Comparison of ENCODE assay signal across 9 cellular contexts in genomic region chr17:19384723-19385391, GRCh38. TPM values are rescaled to one million over a fixed set of nuclear protein-coding genes. Genes with fewer than 3 reads are reported as not detected.
DNase-seq lines count a peak whose midpoint lies in the region; ATAC-seq, FAIRE-seq and TF ChIP-seq lines count a peak whose summit lies in the region.
"Had no signal": no experiment of that assay in that cellular context is flagged by ENCODE, and none has a peak within 500 bp of the region (broad histone marks: within the 10 kb centered on the region; RNA-seq: fewer than 3 reads in every experiment).

No MANE protein-coding gene starts in this region.

- no peak for TF ChIP-seq RAD21 in HepG2 (CRISPR knock-in tag; IDR thresholded peaks at IDR 0.05)

- H4K5ac ChIP-seq in mesendoderm (ENCODE audit: low read length), result no peak overlapping the region

- H3K79me1 ChIP-seq in mesendoderm (ENCODE audit: low read length), result peaks cover 23% of the 10 kb centered on the region

- H3K9me3 ChIP-seq in right lobe of liver, result no peaks in the 10 kb centered on the region
- H3K9me3 ChIP-seq in HepG2 (ENCODE audit: low read length), result no peaks in the 10 kb centered on the region
- H3K9me3 ChIP-seq in vagina, result no peaks in the 10 kb centered on the region

- no peak overlapping the region for H3K4ac ChIP-seq in mesendoderm (ENCODE audit: low read depth, low read length)

- H3K27ac ChIP-seq in right lobe of liver (peak overlapping the region in 1 of 3 donors; percentile 2), HepG2 (ENCODE audit: extremely low read length, insufficient read depth, low read length) (no peak overlapping the region), mesendoderm (ENCODE audit: low read depth, low read length) (no peak overlapping the region), vagina (peak overlapping the region; percentile 95)
- H3K27ac ChIP-seq: VCaP had no signal

- TF ChIP-seq CTCF in right lobe of liver (IDR thresholded peaks at IDR 0.05) (no peak), HepG2 (CRISPR knock-in tag; IDR thresholded peaks at IDR 0.05) (no peak), choroid plexus epithelial cell (conservative IDR thresholded peaks at IDR 0.05; ENCODE audit: low read depth, low read length) (no peak), vagina (IDR thresholded peaks at IDR 0.05) (no peak)

- no peak overlapping the region for H3K27ac Mint-ChIP-seq in activated naive CD8-positive, alpha-beta T cell treated with anti-CD3 and anti-CD28 coated beads for 36 hours

- H3K18ac ChIP-seq in mesendoderm (ENCODE audit: low read length), result no peak overlapping the region

- H3K9me3 Mint-ChIP-seq in activated naive CD8-positive, alpha-beta T cell treated with anti-CD3 and anti-CD28 coated beads for 36 hours, result no peaks in the 10 kb centered on the region

- FAIRE-seq in HepG2 (lab: Jason Lieb, UNC), result no peak

- no peak overlapping the region for H2BK15ac ChIP-seq in mesendoderm (replicated peaks; ENCODE audit: low read depth)

- no peak overlapping the region for H2AFZ ChIP-seq in HepG2 (ENCODE audit: low read length)

- H3K4me3 Mint-ChIP-seq in activated naive CD8-positive, alpha-beta T cell treated with anti-CD3 and anti-CD28 coated beads for 36 hours, result no peak overlapping the region

- no peak overlapping the region for H2BK120ac ChIP-seq in mesendoderm (ENCODE audit: low read depth, low read length)

- no peak overlapping the region for H2AK5ac ChIP-seq in mesendoderm (ENCODE audit: low read length)

- H3K79me2 ChIP-seq in HepG2 (ENCODE audit: insufficient read depth, low read length) (no peaks in the 10 kb centered on the region), mesendoderm (ENCODE audit: control insufficient read depth, insufficient read depth, low read length) (peaks cover 33% of the 10 kb centered on the region)

- ATAC-seq in right lobe of liver (peak in 2 of 4 donors; percentile 17 to 18), HepG2 (no peak), HG03025 (IDR thresholded peaks at IDR 0.05; ENCODE audit: low FRiP score, unreplicated experiment) (no peak)

- no peak overlapping the region for H3K4me2 ChIP-seq in HepG2 (ENCODE audit: low read depth, low read length)
- peak overlapping the region; percentile 19 for H3K4me2 ChIP-seq in mesendoderm (ENCODE audit: low read length)

- no peak overlapping the region for H2BK5ac ChIP-seq in mesendoderm (ENCODE audit: low read length)

- in situ Hi-C loops in HepG2 (cut with HindIII; ENCODE audit: extremely low pct_ligation_motif_present, low pct_unique_long_range_greater_than_20kb), result no loop called here

- H3K36me3 Mint-ChIP-seq in activated naive CD8-positive, alpha-beta T cell treated with anti-CD3 and anti-CD28 coated beads for 36 hours, result peaks cover 12% of the 10 kb centered on the region

- BruUV-seq in HepG2 (replicated peaks; lab: Mats Ljungman, UMichigan), result no TSS peak

- intact Hi-C loops in right lobe of liver (cut with DNase I) (no loop called here), HepG2 (cut with micrococcal nuclease; ENCODE audit: unreplicated experiment) (no loop called here), vagina (cut with DNase I) (no loop called here)

- H3K27me3 ChIP-seq in right lobe of liver (no peaks in the 10 kb centered on the region), HepG2 (ENCODE audit: control insufficient read depth in 1 of 2, insufficient read depth in 2 of 2, low read length in 2 of 2) (0 out of 5 replicates have a peak, but pooled peaks cover 0 to 10% of the 10 kb centered on the region in 2 experiments), mesendoderm (ENCODE audit: insufficient read depth, low read length, poor library complexity) (no peaks in the 10 kb centered on the region), vagina (no peaks in the 10 kb centered on the region)

- CTCF ChIA-PET in HepG2 (lab: Yijun Ruan, JAX; ENCODE audit: low intra/inter-chr PET ratio, low total read pairs), result no interaction called here

- peaks cover 7% of the 10 kb centered on the region for H3K27me3 Mint-ChIP-seq in activated naive CD8-positive, alpha-beta T cell treated with anti-CD3 and anti-CD28 coated beads for 36 hours

- H3K56ac ChIP-seq in mesendoderm (ENCODE audit: low read length), result peak overlapping the region; percentile 34

- TF ChIP-seq EP300 in HepG2 (IDR thresholded peaks at IDR 0.05; ENCODE audit: low read depth in 2 of 2, low read length in 2 of 2) (no peak), HepG2 (CRISPR knock-in tag; IDR thresholded peaks at IDR 0.05; ENCODE audit: borderline replicate concordance) (no peak)

- POLR2A ChIA-PET in HepG2 (lab: Yijun Ruan, JAX), result no interaction called here

- no peak overlapping the region for H3K23ac ChIP-seq in mesendoderm (ENCODE audit: low read length)

- H4K8ac ChIP-seq in mesendoderm (ENCODE audit: low read depth, low read length), result no peak overlapping the region

- DNase-seq in right lobe of liver (peak in 2 of 3 donors; percentile 18 to 51), HepG2 (ENCODE audit: low spot score) (no peak), choroid plexus epithelial cell (ENCODE audit: low read depth) (peak; percentile 96), mesendoderm (peak; percentile 53), vagina (ENCODE audit: extremely low spot score in 2 of 2) (no peak), iPS-NIHi11 (ENCODE audit: low spot score) (no peak)
- no peak for DNase-seq in activated naive CD8-positive, alpha-beta T cell treated with anti-CD3 and anti-CD28 coated beads for 36 hours

- TF ChIP-seq POLR2A in right lobe of liver (IDR thresholded peaks at IDR 0.05) (no peak), HepG2 (IDR thresholded peaks at IDR 0.05; ENCODE audit: insufficient read depth in 1 of 2, low read depth in 2 of 2, low read length in 2 of 2) (no peak), vagina (IDR thresholded peaks at IDR 0.05) (peak in 1 of 2 donors; percentile 9)

- H3K36me3 ChIP-seq in right lobe of liver (peaks cover 0 to 23% (median 6%) of the 10 kb centered on the region in 4 donors), HepG2 (replicated peaks in 1 of 2; ENCODE audit: control insufficient read depth in 1 of 2, insufficient read depth in 2 of 2, low read length in 2 of 2) (peaks cover 13 to 35% of the 10 kb centered on the region in 2 experiments), mesendoderm (ENCODE audit: control insufficient read depth, insufficient read depth, low read length) (peaks cover 24% of the 10 kb centered on the region), vagina (peaks cover 0 to 40% of the 10 kb centered on the region in 2 donors)

- H3K9ac ChIP-seq in HepG2 (ENCODE audit: insufficient read depth, low read depth, low read length), result no peak overlapping the region
- H3K9ac ChIP-seq in mesendoderm (ENCODE audit: low read length), result peak overlapping the region; percentile 60

- H4K20me1 ChIP-seq in HepG2 (ENCODE audit: insufficient read depth, low read length), result no peaks in the 10 kb centered on the region

- 60% methylated on average over 7 of the region's 16 CpGs for WGBS in right lobe of liver (ENCODE audit: insufficient coverage, low coverage, low lambda C conversion rate, missing lambda C conversion rate)
- 96% methylated on average over 13 of the region's 16 CpGs for WGBS in HepG2 (ENCODE audit: low lambda C conversion rate)
- no CpG with 5 or more reads among the region's 16 CpGs for WGBS in mesendoderm (ENCODE audit: extremely low coverage, insufficient coverage, low lambda C conversion rate)

- H3K4me3 ChIP-seq in right lobe of liver (no peak overlapping the region), HepG2 (replicated peaks in 1 of 3; ENCODE audit: insufficient read depth in 1 of 3, low read depth in 2 of 3, low read length in 3 of 3) (no peak overlapping the region), choroid plexus epithelial cell (ENCODE audit: low read depth, low read length) (peak overlapping the region; percentile 0), mesendoderm (ENCODE audit: low read length) (no peak overlapping the region), vagina (peak overlapping the region; percentile 17 to 18)

- H3K4me1 Mint-ChIP-seq in activated naive CD8-positive, alpha-beta T cell treated with anti-CD3 and anti-CD28 coated beads for 36 hours, result peaks cover 9% of the 10 kb centered on the region

- peaks cover 0 to 7% (median 0%) of the 10 kb centered on the region in 4 donors for H3K4me1 ChIP-seq in right lobe of liver
- peaks cover 41% of the 10 kb centered on the region for H3K4me1 ChIP-seq in HepG2 (ENCODE audit: insufficient read depth, low read length)
- peaks cover 21% of the 10 kb centered on the region for H3K4me1 ChIP-seq in mesendoderm (ENCODE audit: control insufficient read depth, low read depth, low read length)
- H3K4me1 ChIP-seq in vagina, result peaks cover 91% of the 10 kb centered on the region

RNA-seq across cellular contexts. Expression of gene MFAP4, which starts 2.1 kb away (rescaled TPM):
- total RNA-seq in right lobe of liver, result 10 to 100 TPM in 2 of 6 experiments, 1 to 10 TPM in 4; 2.3 to 12.0 (median 6.5) TPM
- not detected in 2 replicates for total RNA-seq in HepG2 (2016; rRNA removed; fragmentation: Illumina TruSeq; extraction: Trizol)
- not detected in 2 replicates for total RNA-seq in HepG2 (2016; cell fraction: cytosol; rRNA removed; fragmentation: Illumina TruSeq; extraction: Trizol; ENCODE audit: low read depth)
- 0.13 TPM in 1 of 2 replicates, not detected in the other for total RNA-seq in HepG2 (2016; cell fraction: insoluble cytoplasmic fraction; rRNA removed; fragmentation: Illumina TruSeq; extraction: Trizol)
- total RNA-seq in HepG2 (2016; cell fraction: membrane; rRNA removed; fragmentation: Illumina TruSeq; extraction: Trizol), result not detected in 2 replicates
- total RNA-seq in HepG2 (2016; cell fraction: nucleus; rRNA removed; fragmentation: Illumina TruSeq; extraction: Trizol), result not detected in 2 replicates
- 0.08 and 0.59 TPM in 2 replicates for polyA plus RNA-seq in HepG2 (2011; rRNA removed)
- polyA plus RNA-seq in HepG2 (2011; cell fraction: cytosol; rRNA removed), result 0.16 and 0.23 TPM in 2 replicates
- polyA plus RNA-seq in HepG2 (2011; cell fraction: nucleus; rRNA removed), result 0.23 and 0.88 TPM in 2 replicates
- 0.27 and 0.75 TPM in 2 replicates for polyA plus RNA-seq in HepG2 (2012)
- polyA plus RNA-seq in HepG2 (2016; cell fraction: cytosol; fragmentation: Illumina TruSeq; extraction: Trizol; ENCODE audit: low read depth), result not detected in 2 replicates
- polyA plus RNA-seq in HepG2 (2016; cell fraction: insoluble cytoplasmic fraction; fragmentation: Illumina TruSeq; extraction: Trizol; ENCODE audit: low read depth), result not detected in 2 replicates
- not detected in 2 replicates for polyA plus RNA-seq in HepG2 (2016; cell fraction: membrane; fragmentation: Illumina TruSeq; extraction: Trizol; ENCODE audit: low read depth)
- not detected in 2 replicates for polyA plus RNA-seq in HepG2 (2016; cell fraction: nucleus; fragmentation: Illumina TruSeq; extraction: Trizol; ENCODE audit: insufficient read depth, low read depth)
- 0.12 TPM in 1 of 2 replicates, not detected in the other for polyA minus RNA-seq in HepG2 (2011; rRNA and poly(A)+ RNA removed; ENCODE audit: low replicate concordance)
- 0.69 TPM in 1 of 2 replicates, not detected in the other for polyA minus RNA-seq in HepG2 (2011; cell fraction: cytosol; rRNA and poly(A)+ RNA removed)
- not detected in 2 replicates for polyA minus RNA-seq in HepG2 (2011; cell fraction: nucleus; rRNA and poly(A)+ RNA removed)
- 93.5 TPM for polyA plus RNA-seq in mesendoderm (2013, experiment 1 of 2)
- 84.3 TPM for polyA plus RNA-seq in mesendoderm (2013, experiment 2 of 2)
- 205 TPM for total RNA-seq in vagina
- total RNA-seq in activated naive CD8-positive, alpha-beta T cell treated with anti-CD3 and anti-CD28 coated beads for 36 hours, result under 1 TPM; 0.14 to 0.41 TPM

RNA-seq across cellular contexts. Expression of gene MAPK7, which starts 6.6 kb away (rescaled TPM):
- 1 to 10 TPM; 5.7 to 9.2 (median 6.7) TPM for total RNA-seq in right lobe of liver
- total RNA-seq in HepG2 (2016; rRNA removed; fragmentation: Illumina TruSeq; extraction: Trizol), result 2.9 and 3.7 TPM in 2 replicates
- 2.7 and 3.5 TPM in 2 replicates for total RNA-seq in HepG2 (2016; cell fraction: cytosol; rRNA removed; fragmentation: Illumina TruSeq; extraction: Trizol; ENCODE audit: low read depth)
- total RNA-seq in HepG2 (2016; cell fraction: insoluble cytoplasmic fraction; rRNA removed; fragmentation: Illumina TruSeq; extraction: Trizol), result 3.5 and 4.6 TPM in 2 replicates
- total RNA-seq in HepG2 (2016; cell fraction: membrane; rRNA removed; fragmentation: Illumina TruSeq; extraction: Trizol), result 4.4 and 4.5 TPM in 2 replicates
- total RNA-seq in HepG2 (2016; cell fraction: nucleus; rRNA removed; fragmentation: Illumina TruSeq; extraction: Trizol), result 5.1 and 5.6 TPM in 2 replicates
- 5.9 and 6.4 TPM in 2 replicates for polyA plus RNA-seq in HepG2 (2011; rRNA removed)
- polyA plus RNA-seq in HepG2 (2011; cell fraction: cytosol; rRNA removed), result 2.6 TPM in 2 replicates
- polyA plus RNA-seq in HepG2 (2011; cell fraction: nucleus; rRNA removed), result 15.5 and 19.3 TPM in 2 replicates
- polyA plus RNA-seq in HepG2 (2012), result 4.7 and 7.2 TPM in 2 replicates
- 2.3 and 3.1 TPM in 2 replicates for polyA plus RNA-seq in HepG2 (2016; cell fraction: cytosol; fragmentation: Illumina TruSeq; extraction: Trizol; ENCODE audit: low read depth)
- 5.8 and 8.5 TPM in 2 replicates for polyA plus RNA-seq in HepG2 (2016; cell fraction: insoluble cytoplasmic fraction; fragmentation: Illumina TruSeq; extraction: Trizol; ENCODE audit: low read depth)
- polyA plus RNA-seq in HepG2 (2016; cell fraction: membrane; fragmentation: Illumina TruSeq; extraction: Trizol; ENCODE audit: low read depth), result 4.2 TPM in 2 replicates
- polyA plus RNA-seq in HepG2 (2016; cell fraction: nucleus; fragmentation: Illumina TruSeq; extraction: Trizol; ENCODE audit: insufficient read depth, low read depth), result 12.9 and 19.5 TPM in 2 replicates
- 23.8 and 23.9 TPM in 2 replicates for polyA minus RNA-seq in HepG2 (2011; rRNA and poly(A)+ RNA removed; ENCODE audit: low replicate concordance)
- 4.7 and 7.5 TPM in 2 replicates for polyA minus RNA-seq in HepG2 (2011; cell fraction: cytosol; rRNA and poly(A)+ RNA removed)
- 20.3 and 20.4 TPM in 2 replicates for polyA minus RNA-seq in HepG2 (2011; cell fraction: nucleus; rRNA and poly(A)+ RNA removed)
- 51.0 TPM for polyA plus RNA-seq in mesendoderm (2013, experiment 1 of 2)
- 48.4 TPM for polyA plus RNA-seq in mesendoderm (2013, experiment 2 of 2)
- 77.3 TPM for total RNA-seq in vagina
- total RNA-seq in activated naive CD8-positive, alpha-beta T cell treated with anti-CD3 and anti-CD28 coated beads for 36 hours, result 10 to 100 TPM; 14.0 to 16.0 TPM

RNA-seq across cellular contexts. Expression of gene B9D1, which starts 22.3 kb away (rescaled TPM):
- 10 to 100 TPM in 2 of 6 experiments, 1 to 10 TPM in 4; 2.3 to 27.9 (median 5.7) TPM for total RNA-seq in right lobe of liver
- 26.2 and 27.7 TPM in 2 replicates for total RNA-seq in HepG2 (2016; rRNA removed; fragmentation: Illumina TruSeq; extraction: Trizol)
- total RNA-seq in HepG2 (2016; cell fraction: cytosol; rRNA removed; fragmentation: Illumina TruSeq; extraction: Trizol; ENCODE audit: low read depth), result 7.2 and 9.1 TPM in 2 replicates
- 28.5 TPM in 2 replicates for total RNA-seq in HepG2 (2016; cell fraction: insoluble cytoplasmic fraction; rRNA removed; fragmentation: Illumina TruSeq; extraction: Trizol)
- total RNA-seq in HepG2 (2016; cell fraction: membrane; rRNA removed; fragmentation: Illumina TruSeq; extraction: Trizol), result 9.6 and 12.5 TPM in 2 replicates
- 16.8 and 19.2 TPM in 2 replicates for total RNA-seq in HepG2 (2016; cell fraction: nucleus; rRNA removed; fragmentation: Illumina TruSeq; extraction: Trizol)
- polyA plus RNA-seq in HepG2 (2011; rRNA removed), result 28.7 and 31.1 TPM in 2 replicates
- polyA plus RNA-seq in HepG2 (2011; cell fraction: cytosol; rRNA removed), result 19.7 and 34.3 TPM in 2 replicates
- polyA plus RNA-seq in HepG2 (2011; cell fraction: nucleus; rRNA removed), result 46.3 and 48.7 TPM in 2 replicates
- 11.8 and 12.8 TPM in 2 replicates for polyA plus RNA-seq in HepG2 (2012)
- polyA plus RNA-seq in HepG2 (2016; cell fraction: cytosol; fragmentation: Illumina TruSeq; extraction: Trizol; ENCODE audit: low read depth), result 6.7 and 10.3 TPM in 2 replicates
- polyA plus RNA-seq in HepG2 (2016; cell fraction: insoluble cytoplasmic fraction; fragmentation: Illumina TruSeq; extraction: Trizol; ENCODE audit: low read depth), result 27.9 and 32.0 TPM in 2 replicates
- 6.2 and 7.2 TPM in 2 replicates for polyA plus RNA-seq in HepG2 (2016; cell fraction: membrane; fragmentation: Illumina TruSeq; extraction: Trizol; ENCODE audit: low read depth)
- 31.9 and 36.2 TPM in 2 replicates for polyA plus RNA-seq in HepG2 (2016; cell fraction: nucleus; fragmentation: Illumina TruSeq; extraction: Trizol; ENCODE audit: insufficient read depth, low read depth)
- 24.4 and 68.8 TPM in 2 replicates for polyA minus RNA-seq in HepG2 (2011; rRNA and poly(A)+ RNA removed; ENCODE audit: low replicate concordance)
- polyA minus RNA-seq in HepG2 (2011; cell fraction: cytosol; rRNA and poly(A)+ RNA removed), result 7.4 and 11.4 TPM in 2 replicates
- polyA minus RNA-seq in HepG2 (2011; cell fraction: nucleus; rRNA and poly(A)+ RNA removed), result 19.1 and 22.0 TPM in 2 replicates
- 30.4 TPM for polyA plus RNA-seq in mesendoderm (2013, experiment 1 of 2)
- polyA plus RNA-seq in mesendoderm (2013, experiment 2 of 2), result 29.6 TPM
- 50.6 TPM for total RNA-seq in vagina
- 1 to 10 TPM; 4.7 to 7.3 TPM for total RNA-seq in activated naive CD8-positive, alpha-beta T cell treated with anti-CD3 and anti-CD28 coated beads for 36 hours

RNA-seq across cellular contexts. Expression of gene RNF112, which starts 26.2 kb away (rescaled TPM):
- total RNA-seq in right lobe of liver (under 1 TPM; 0.12 to 0.86 (median 0.54) TPM), HepG2 (2016; rRNA removed; fragmentation: Illumina TruSeq; extraction: Trizol) (not detected in 2 replicates), vagina (1.5 TPM)
- not detected in 2 replicates for total RNA-seq in HepG2 (2016; cell fraction: cytosol; rRNA removed; fragmentation: Illumina TruSeq; extraction: Trizol; ENCODE audit: low read depth)
- total RNA-seq in HepG2 (2016; cell fraction: insoluble cytoplasmic fraction; rRNA removed; fragmentation: Illumina TruSeq; extraction: Trizol), result not detected in 2 replicates
- total RNA-seq in HepG2 (2016; cell fraction: membrane; rRNA removed; fragmentation: Illumina TruSeq; extraction: Trizol), result not detected in 2 replicates
- not detected in 2 replicates for total RNA-seq in HepG2 (2016; cell fraction: nucleus; rRNA removed; fragmentation: Illumina TruSeq; extraction: Trizol)
- polyA plus RNA-seq in HepG2 (2011; rRNA removed), result 0.01 and 0.05 TPM in 2 replicates
- polyA plus RNA-seq in HepG2 (2011; cell fraction: cytosol; rRNA removed), result 0.01 TPM in 1 of 2 replicates, not detected in the other
- 0.73 and 0.85 TPM in 2 replicates for polyA plus RNA-seq in HepG2 (2011; cell fraction: nucleus; rRNA removed)
- polyA plus RNA-seq in HepG2 (2012), result 0.27 and 0.52 TPM in 2 replicates
- polyA plus RNA-seq in HepG2 (2016; cell fraction: cytosol; fragmentation: Illumina TruSeq; extraction: Trizol; ENCODE audit: low read depth), result not detected in 2 replicates
- polyA plus RNA-seq in HepG2 (2016; cell fraction: insoluble cytoplasmic fraction; fragmentation: Illumina TruSeq; extraction: Trizol; ENCODE audit: low read depth), result not detected in 2 replicates
- polyA plus RNA-seq in HepG2 (2016; cell fraction: membrane; fragmentation: Illumina TruSeq; extraction: Trizol; ENCODE audit: low read depth), result not detected in 2 replicates
- not detected in 2 replicates for polyA plus RNA-seq in HepG2 (2016; cell fraction: nucleus; fragmentation: Illumina TruSeq; extraction: Trizol; ENCODE audit: insufficient read depth, low read depth)
- polyA minus RNA-seq in HepG2 (2011; rRNA and poly(A)+ RNA removed; ENCODE audit: low replicate concordance), result 0.14 TPM in 1 of 2 replicates, not detected in the other
- polyA minus RNA-seq in HepG2 (2011; cell fraction: cytosol; rRNA and poly(A)+ RNA removed), result not detected in 2 replicates
- 0.13 TPM in 1 of 2 replicates, not detected in the other for polyA minus RNA-seq in HepG2 (2011; cell fraction: nucleus; rRNA and poly(A)+ RNA removed)
- 1.5 TPM for polyA plus RNA-seq in mesendoderm (2013, experiment 1 of 2)
- 1.2 TPM for polyA plus RNA-seq in mesendoderm (2013, experiment 2 of 2)
- total RNA-seq in activated naive CD8-positive, alpha-beta T cell treated with anti-CD3 and anti-CD28 coated beads for 36 hours, result under 1 TPM in 1 of 2 experiments, not detected in 1; 0.10 TPM

Comparison
In these comparisons a context has a peak if more than half of its experiments do, and no peak if none do; other contexts are left out.
1. DNase-seq: peak in right lobe of liver (2 of 3), choroid plexus epithelial cell (single experiment) and mesendoderm (single experiment); none in HepG2 (single experiment), vagina (0 of 2), activated naive CD8-positive, alpha-beta T cell treated with anti-CD3 and anti-CD28 coated beads for 36 hours (single experiment) and iPS-NIHi11 (single experiment).
2. H3K4me3 ChIP-seq: peak in choroid plexus epithelial cell (single experiment) and vagina (2 of 2); none in right lobe of liver (0 of 3), HepG2 (0 of 3) and mesendoderm (single experiment).
3. RNA of gene MFAP4, which starts 2.1 kb away (total RNA-seq): 205 TPM in vagina (single experiment); 2.3 to 12.0 TPM in right lobe of liver, 0.14 to 0.41 TPM in activated naive CD8-positive, alpha-beta T cell treated with anti-CD3 and anti-CD28 coated beads for 36 hours and 0.13 TPM in HepG2; every median in the first group is over 10 times any median in the second.